ENCODE assay signal across 14 cellular contexts in the genomic region with DNA sequence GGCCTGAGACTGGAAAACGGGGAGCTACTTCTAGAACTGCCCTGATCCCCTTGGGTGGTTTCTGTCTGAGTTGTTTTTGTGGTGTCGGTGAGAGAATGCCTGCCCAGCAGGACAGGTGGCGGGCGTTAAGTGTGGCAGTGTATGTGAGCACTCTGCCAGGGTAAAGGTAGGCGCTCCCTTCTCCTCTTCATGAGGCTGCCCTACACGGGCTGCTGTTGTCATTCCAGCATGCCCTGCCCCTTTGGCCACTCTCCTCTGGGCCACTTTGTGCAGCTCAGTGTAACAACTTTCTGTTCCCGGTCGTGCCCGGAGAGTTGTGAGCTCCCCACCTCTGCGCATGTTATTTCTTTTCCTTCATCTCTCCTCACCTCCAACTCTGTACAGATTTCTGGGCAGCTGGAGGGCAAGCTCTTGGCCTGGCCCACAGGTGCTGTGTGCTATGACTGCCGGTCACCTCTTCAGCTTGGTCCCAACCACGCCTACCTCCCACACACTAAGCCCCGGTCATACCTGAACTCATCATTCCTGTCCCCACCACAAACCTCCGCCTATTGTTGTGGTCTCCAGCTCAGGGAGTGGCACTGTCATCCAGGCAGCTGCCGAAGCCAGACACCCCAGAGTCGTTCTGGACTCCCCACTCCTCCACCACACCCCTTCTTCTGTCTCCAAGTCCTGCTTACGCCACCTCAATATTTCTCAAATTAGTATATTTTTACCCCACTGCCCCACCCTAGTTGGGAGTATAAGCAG.
DNase-seq lines count a peak whose midpoint lies in the region; ATAC-seq and TF ChIP-seq lines count a peak whose summit lies in the region.
"Had no signal": no experiment of that assay in that cellular context is flagged by ENCODE, and none has a peak within 500 bp of the region (broad histone marks: within the 10 kb centered on the region; RNA-seq: fewer than 3 reads in every experiment).

No MANE protein-coding gene starts in this region.

- no peak overlapping the region for H3K27ac ChIP-seq in left lung
- no peak overlapping the region for H3K27ac ChIP-seq in upper lobe of right lung
- no peak overlapping the region for H3K27ac ChIP-seq in GM23248
- H3K27ac ChIP-seq: left ventricle myocardium inferior, VCaP had no signal

- no peaks in the 10 kb centered on the region for H3K9me3 Mint-ChIP-seq in activated CD4-positive, alpha-beta memory T cell treated with anti-CD3 and anti-CD28 coated beads for 36 hours

- H3K4me3 Mint-ChIP-seq in activated CD4-positive, alpha-beta memory T cell treated with anti-CD3 and anti-CD28 coated beads for 36 hours, result no peak overlapping the region

- H3K9me3 ChIP-seq in left lung (no peaks in the 10 kb centered on the region), upper lobe of right lung (no peaks in the 10 kb centered on the region), GM23248 (ENCODE audit: low read depth) (no peaks in the 10 kb centered on the region)
- H3K9me3 ChIP-seq: BE2C, left ventricle myocardium inferior had no signal

- no peaks in the 10 kb centered on the region for H3K27me3 ChIP-seq in left lung
- H3K27me3 ChIP-seq in upper lobe of right lung, result no peaks in the 10 kb centered on the region
- H3K27me3 ChIP-seq in GM23248 (replicated peaks; ENCODE audit: insufficient read depth), result no peaks in the 10 kb centered on the region
- H3K27me3 ChIP-seq: BE2C had no signal

- intact Hi-C loops in Right ventricle myocardium superior (cut with DNase I) (loop anchor here (10.0 kb wide), 1 partner anchor 189 kb away; no protein-coding TSS in a partner anchor), cardiac septum (cut with DNase I) (loop anchor here (2.0 kb wide), 1 partner anchor 109 kb away; no protein-coding TSS in a partner anchor), left lung (cut with DNase I) (no loop called here), upper lobe of right lung (cut with DNase I) (loop anchor here (10.0 kb wide), 2 partner anchors 189 to 219 kb away; no protein-coding TSS in a partner anchor)
- intact Hi-C loops in activated CD4-positive, alpha-beta memory T cell treated with anti-CD3 and anti-CD28 coated beads for 36 hours (cut with micrococcal nuclease), result no loop called here

- no peak overlapping the region for H2AFZ ChIP-seq in GM23248

- TF ChIP-seq CTCF in left lung (IDR thresholded peaks at IDR 0.05) (no peak), upper lobe of right lung (IDR thresholded peaks at IDR 0.05) (no peak)

- DNase-seq in Right ventricle myocardium superior, result no peak
- DNase-seq in cardiac septum (ENCODE audit: low spot score), result no peak
- peak; percentile 61 for DNase-seq in activated CD4-positive, alpha-beta memory T cell treated with anti-CD3 and anti-CD28 coated beads for 36 hours
- peak in 1 of 2 donors; percentile 62 for DNase-seq in left lung
- DNase-seq in upper lobe of right lung, result no peak
- DNase-seq in GM19240 (ENCODE audit: insufficient read length, low spot score), result no peak
- no peak for DNase-seq in GM23248
- DNase-seq in NCI-H2029 treated with DMSO at 0.1 percent for 48 hours (lab: John Stamatoyannopoulos, UW), result no peak
- DNase-seq: activated effector memory CD4-positive, alpha-beta T cell treated with anti-CD3 and anti-CD28 coated beads, Interleukin-2, amount 50 U/mL, for 16 hours; BE2C; foreskin fibroblast; left ventricle myocardium inferior; NCI-H146 had no signal

- H3K27ac Mint-ChIP-seq in activated CD4-positive, alpha-beta memory T cell treated with anti-CD3 and anti-CD28 coated beads for 36 hours, result no peak overlapping the region

- H3K4me1 Mint-ChIP-seq in activated CD4-positive, alpha-beta memory T cell treated with anti-CD3 and anti-CD28 coated beads for 36 hours (ENCODE audit: low read depth), result peaks cover 17% of the 10 kb centered on the region

- ATAC-seq in Right ventricle myocardium superior (ENCODE audit: poor library complexity), result peak; percentile 39
- ATAC-seq in left lung, result peak; percentile 59
- ATAC-seq in upper lobe of right lung, result peak; percentile 72

- no peaks in the 10 kb centered on the region for H3K36me3 Mint-ChIP-seq in activated CD4-positive, alpha-beta memory T cell treated with anti-CD3 and anti-CD28 coated beads for 36 hours

- H3K4me3 ChIP-seq in left lung, result no peak overlapping the region
- H3K4me3 ChIP-seq in upper lobe of right lung, result no peak overlapping the region
- H3K4me3 ChIP-seq in GM23248, result no peak overlapping the region
- H3K4me3 ChIP-seq: left ventricle myocardium inferior had no signal

- H3K79me2 ChIP-seq in GM23248 (ENCODE audit: insufficient read depth), result peaks cover 90% of the 10 kb centered on the region

- peaks cover 13 to 34% of the 10 kb centered on the region in 2 donors for H3K4me1 ChIP-seq in left lung
- peaks cover 26% of the 10 kb centered on the region for H3K4me1 ChIP-seq in upper lobe of right lung
- peaks cover 42% of the 10 kb centered on the region for H3K4me1 ChIP-seq in GM23248 (ENCODE audit: insufficient read depth)
- H3K4me1 ChIP-seq: BE2C had no signal

- 90 to 92% methylated on average over 17 of the region's 17 CpGs for WGBS in GM23248 (ENCODE audit: low coverage in 1 of 2, low lambda C conversion rate in 2 of 2, missing lambda C conversion rate in 2 of 2), 2 experiments

- peaks cover 36% of the 10 kb centered on the region for H3F3A ChIP-seq in GM23248 (ENCODE audit: insufficient read depth)

- no peaks in the 10 kb centered on the region for H4K20me1 ChIP-seq in GM23248 (ENCODE audit: insufficient read depth)

- no peak overlapping the region for H3K4me2 ChIP-seq in GM23248 (ENCODE audit: unreplicated experiment)

- peaks cover 4% of the 10 kb centered on the region for H3K27me3 Mint-ChIP-seq in activated CD4-positive, alpha-beta memory T cell treated with anti-CD3 and anti-CD28 coated beads for 36 hours

- CTCF ChIA-PET in activated CD4-positive, alpha-beta memory T cell treated with anti-CD3 and anti-CD28 coated beads for 36 hours (lab: Charles Lee), result interaction anchor here (0.8 to 3.2 kb wide), 3 partner anchors 12 to 193 kb away, joined by 3 to 26 read pairs (median 9); no protein-coding TSS in a partner anchor

- no peaks in the 10 kb centered on the region for H3K9me2 ChIP-seq in GM23248 (ENCODE audit: insufficient read depth)

- in situ Hi-C loops in GM23248 (cut with MboI), result loop anchor here (10.0 kb wide), 2 partner anchors 69 to 199 kb away; a partner anchor contains a TSS

- H3K36me3 ChIP-seq in left lung (no peaks in the 10 kb centered on the region), upper lobe of right lung (no peaks in the 10 kb centered on the region), GM23248 (ENCODE audit: low read depth) (no peaks in the 10 kb centered on the region)
- H3K36me3 ChIP-seq: BE2C, left ventricle myocardium inferior had no signal

- H3K9ac ChIP-seq in GM23248, result no peak overlapping the region

- POLR2A ChIA-PET in activated CD4-positive, alpha-beta memory T cell treated with anti-CD3 and anti-CD28 coated beads for 36 hours (lab: Charles Lee), result no interaction called here

Comparison
In these comparisons a context has a peak if more than half of its experiments do, and no peak if none do; other contexts are left out.
1. intact Hi-C loops: an anchor here in Right ventricle myocardium superior (10.0 kb wide), cardiac septum (2.0 kb wide) and upper lobe of right lung (10.0 kb wide); none called in activated CD4-positive, alpha-beta memory T cell treated with anti-CD3 and anti-CD28 coated beads for 36 hours and left lung.